1 cellular context compared by ENCODE assay signal in genomic region chr19:48794291-48794690, GRCh38.
TF ChIP-seq lines count a peak whose summit lies in the region.

No MANE protein-coding gene starts in this region.

TF ChIP-seq in K562, 482 proteins besides CTCF, POLR2A, EP300 and RAD21:
- TF ChIP-seq KHSRP (IDR thresholded peaks at IDR 0.05) (no peak), JUN (IDR thresholded peaks at IDR 0.05; ENCODE audit: borderline replicate concordance, low read depth, low read length) (no peak), JUN (CRISPR knock-in tag; IDR thresholded peaks at IDR 0.05; ENCODE audit: borderline replicate concordance) (0 out of 2 replicates have a peak, but pooled peaks have one; percentile 1), ZNF121 (CRISPR knock-in tag; conservative IDR thresholded peaks at IDR 0.05) (peak; percentile 78; the same call in 1 of the 2 replicates)
